Comparison of ENCODE assay signal across 9 cellular contexts in the genomic region with DNA sequence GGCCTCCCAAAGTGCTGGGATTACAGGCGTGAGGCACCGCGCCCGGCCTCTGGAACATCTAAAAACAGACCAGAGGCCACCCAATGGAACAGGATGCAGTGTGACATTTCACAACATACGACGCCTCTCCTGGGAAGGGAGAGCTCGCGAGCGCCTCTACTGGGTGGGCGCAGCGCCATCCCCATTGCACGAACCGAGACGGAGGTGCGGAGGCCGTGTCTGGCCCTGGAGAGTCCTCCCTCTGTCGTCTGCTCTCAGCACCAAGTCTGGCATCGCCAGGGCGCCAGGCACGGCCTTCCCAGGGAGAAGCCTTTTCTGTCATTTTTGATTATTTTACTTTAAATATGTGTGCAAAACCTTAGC. TPM values are rescaled to one million over a fixed set of nuclear protein-coding genes. Genes with fewer than 3 reads are reported as not detected.
DNase-seq lines count a peak whose midpoint lies in the region; ATAC-seq and TF ChIP-seq lines count a peak whose summit lies in the region.
"Had no signal": no experiment of that assay in that cellular context is flagged by ENCODE, and none has a peak within 500 bp of the region (broad histone marks: within the 10 kb centered on the region; RNA-seq: fewer than 3 reads in every experiment).

No MANE protein-coding gene starts in this region.

- H3K27ac ChIP-seq in BLaER1 (no peak overlapping the region), thyroid gland (no peak overlapping the region)
- H3K27ac ChIP-seq: HL-60 had no signal

- no peak overlapping the region for H3K4me3 ChIP-seq in BLaER1
- H3K4me3 ChIP-seq in HFF-Myc (replicated peaks; ENCODE audit: low read depth, low read length): no peak overlapping the region
- H3K4me3 ChIP-seq in thyroid gland (replicated peaks in 1 of 3): no peak overlapping the region

- peaks cover 83% of the 10 kb centered on the region for H3K27me3 ChIP-seq in BLaER1
- H3K27me3 ChIP-seq in thyroid gland: peaks cover 52% of the 10 kb centered on the region

- no peak for TF ChIP-seq POLR2A in thyroid gland (IDR thresholded peaks at IDR 0.05)

- no peak overlapping the region for H3K27ac Mint-ChIP-seq in activated T-helper 17 cell treated with anti-CD3 and anti-CD28 coated beads, Interleukin-2, amount 50 U/mL, for 72 hours

- H3K36me3 ChIP-seq in BLaER1: no peaks in the 10 kb centered on the region
- no peaks in the 10 kb centered on the region for H3K36me3 ChIP-seq in thyroid gland

- peak overlapping the region; percentile 45 for H3K4me2 ChIP-seq in BLaER1

- intact Hi-C loops in thyroid gland (cut with DNase I): no loop called here

- H3K9me3 ChIP-seq in BLaER1 (peaks cover 30% of the 10 kb centered on the region), thyroid gland (no peaks in the 10 kb centered on the region)

- no peaks in the 10 kb centered on the region for H3K4me1 Mint-ChIP-seq in activated T-helper 17 cell treated with anti-CD3 and anti-CD28 coated beads, Interleukin-2, amount 50 U/mL, for 72 hours

- no peak overlapping the region for H3K4me3 Mint-ChIP-seq in activated T-helper 17 cell treated with anti-CD3 and anti-CD28 coated beads, Interleukin-2, amount 50 U/mL, for 72 hours

- DNase-seq in HFF-Myc (ENCODE audit: extremely low read depth, low read depth): no peak
- peak; percentile 80 for DNase-seq in iPS-NIHi7 (ENCODE audit: extremely low spot score)
- peak; percentile 49 to 50 for DNase-seq in thyroid gland
- DNase-seq in 8988T: no peak

- 8 to 11% methylated on average over 15 of the region's 20 CpGs for WGBS in thyroid gland, 2 donors

- peak; percentile 44 for ATAC-seq in activated T-helper 17 cell treated with anti-CD3 and anti-CD28 coated beads, Interleukin-2, amount 50 U/mL, for 72 hours (replicated peaks)
- no peak for ATAC-seq in HG03045 (IDR thresholded peaks at IDR 0.05; ENCODE audit: unreplicated experiment)
- no peak for ATAC-seq in GM21723 (IDR thresholded peaks at IDR 0.05; ENCODE audit: unreplicated experiment)

- no peak overlapping the region for H3K9ac ChIP-seq in BLaER1

- peaks cover 63% of the 10 kb centered on the region for H4K20me1 ChIP-seq in BLaER1

- H3K36me3 Mint-ChIP-seq in activated T-helper 17 cell treated with anti-CD3 and anti-CD28 coated beads, Interleukin-2, amount 50 U/mL, for 72 hours (ENCODE audit: low read depth): no peaks in the 10 kb centered on the region

- no peaks in the 10 kb centered on the region for H3K9me3 Mint-ChIP-seq in activated T-helper 17 cell treated with anti-CD3 and anti-CD28 coated beads, Interleukin-2, amount 50 U/mL, for 72 hours

- H3K27me3 Mint-ChIP-seq in activated T-helper 17 cell treated with anti-CD3 and anti-CD28 coated beads, Interleukin-2, amount 50 U/mL, for 72 hours: peaks cover 47% of the 10 kb centered on the region

- TF ChIP-seq CTCF in HFF-Myc (IDR thresholded peaks at IDR 0.05; ENCODE audit: low read depth, low read length, missing control alignments): peak; percentile 14
- no peak for TF ChIP-seq CTCF in thyroid gland (IDR thresholded peaks at IDR 0.05)

- H3K4me1 ChIP-seq in BLaER1: peaks cover 21% of the 10 kb centered on the region; the same call in 1 of the 2 replicates
- H3K4me1 ChIP-seq in thyroid gland: peaks cover 4 to 27% of the 10 kb centered on the region in 2 donors

RNA-seq across cellular contexts. Expression of a gene that starts 9.4 kb away (rescaled TPM):
- total RNA-seq in activated T-helper 17 cell treated with anti-CD3 and anti-CD28 coated beads, Interleukin-2, amount 50 U/mL, for 72 hours: not detected
- not detected for total RNA-seq in thyroid gland

Comparison
In these comparisons a context has a peak if more than half of its experiments do, and no peak if none do; other contexts are left out.
1. DNase-seq: peak in iPS-NIHi7 (single experiment) and thyroid gland (2 of 2); none in HFF-Myc (single experiment) and 8988T (single experiment).